In genomic region chr6:166957805-166958076, GRCh38 we compare ENCODE assay signal across 9 cellular contexts. TPM values are rescaled to one million over a fixed set of nuclear protein-coding genes. Genes with fewer than 3 reads are reported as not detected.
DNase-seq lines count a peak whose midpoint lies in the region; ATAC-seq and TF ChIP-seq lines count a peak whose summit lies in the region.
"Had no signal": no experiment of that assay in that cellular context is flagged by ENCODE, and none has a peak within 500 bp of the region (broad histone marks: within the 10 kb centered on the region; RNA-seq: fewer than 3 reads in every experiment).

No MANE protein-coding gene starts in this region.

- H3K9me3 ChIP-seq in CD4-positive, CD25-positive, alpha-beta regulatory T cell (ENCODE audit: control insufficient read depth in 2 of 2, low read length in 2 of 2): no peaks in the 10 kb centered on the region
- no peaks in the 10 kb centered on the region for H3K9me3 ChIP-seq in breast epithelium
- H3K9me3 ChIP-seq: tibial artery had no signal

- H3K4me3 Mint-ChIP-seq in CD4-positive, CD25-positive, alpha-beta regulatory T cell: peak overlapping the region; percentile 84 to 98 (median 93)
- H3K4me3 Mint-ChIP-seq in naive thymus-derived CD8-positive, alpha-beta T cell: peak overlapping the region; percentile 84 to 98 (median 95)

- POLR2A ChIA-PET in naive thymus-derived CD8-positive, alpha-beta T cell (lab: Charles Lee): interaction anchor here (1.0 to 5.5 kb wide), 5 partner anchors 9 to 42 kb away, joined by 3 to 66 read pairs (median 23); partner anchors contain the start of gene CEP43

- no peaks in the 10 kb centered on the region for H3K27me3 ChIP-seq in CD4-positive, CD25-positive, alpha-beta regulatory T cell (ENCODE audit: control insufficient read depth, insufficient read depth, low read length)
- H3K27me3 ChIP-seq in HL-60 (ENCODE audit: insufficient read depth, poor library complexity, severe bottlenecking) (no peaks in the 10 kb centered on the region), breast epithelium (no peaks in the 10 kb centered on the region)
- H3K27me3 ChIP-seq: tibial artery had no signal

- H3K27ac ChIP-seq in CD4-positive, CD25-positive, alpha-beta regulatory T cell (ENCODE audit: insufficient read depth, low read length, poor library complexity, severe bottlenecking): peak overlapping the region; percentile 95
- H3K27ac ChIP-seq in HL-60 (replicated peaks) (peak overlapping the region; percentile 93), breast epithelium (peak overlapping the region; percentile 88 to 90)

- peaks cover 65% of the 10 kb centered on the region for H3K4me1 ChIP-seq in CD4-positive, CD25-positive, alpha-beta regulatory T cell (ENCODE audit: control insufficient read depth, insufficient read depth, low read length, poor library complexity, severe bottlenecking)
- H3K4me1 ChIP-seq in breast epithelium: peaks cover 0 to 6% of the 10 kb centered on the region in 2 donors

- H3K36me3 Mint-ChIP-seq in CD4-positive, CD25-positive, alpha-beta regulatory T cell: peaks cover 3% of the 10 kb centered on the region
- peaks cover 0 to 7% (median 5%) of the 10 kb centered on the region in 3 donors for H3K36me3 Mint-ChIP-seq in naive thymus-derived CD8-positive, alpha-beta T cell

- intact Hi-C loops in breast epithelium (cut with DNase I; ENCODE audit: low total_unique reads) (no loop called here), left colon (cut with DNase I, micrococcal nuclease) (no loop called here)

- no peak for ATAC-seq in CD4-positive, CD25-positive, alpha-beta regulatory T cell (ENCODE audit: low read depth in 2 of 2)
- ATAC-seq in naive thymus-derived CD8-positive, alpha-beta T cell: no peak
- ATAC-seq in left colon: no peak
- no peak for ATAC-seq in HG02840 (IDR thresholded peaks at IDR 0.05; ENCODE audit: low FRiP score, unreplicated experiment)
- no peak for ATAC-seq in HG03196 (IDR thresholded peaks at IDR 0.05; ENCODE audit: unreplicated experiment)

- H3K4me1 Mint-ChIP-seq in CD4-positive, CD25-positive, alpha-beta regulatory T cell: peaks cover 33 to 65% (median 49%) of the 10 kb centered on the region in 4 donors
- H3K4me1 Mint-ChIP-seq in naive thymus-derived CD8-positive, alpha-beta T cell: peaks cover 42 to 64% (median 62%) of the 10 kb centered on the region in 4 donors

- peak overlapping the region; percentile 62 for H3K4me3 ChIP-seq in CD4-positive, CD25-positive, alpha-beta regulatory T cell (ENCODE audit: low read depth, low read length)
- H3K4me3 ChIP-seq in HL-60 (replicated peaks; ENCODE audit: insufficient read depth, low read length): peak overlapping the region; percentile 72; the same call in 1 of the 2 replicates
- peak overlapping the region in 1 of 3 donors; percentile 92 for H3K4me3 ChIP-seq in breast epithelium

- H3K9me3 Mint-ChIP-seq in CD4-positive, CD25-positive, alpha-beta regulatory T cell: peaks cover 0 to 5% (median 2%) of the 10 kb centered on the region in 7 donors
- peaks cover 0 to 5% (median 0%) of the 10 kb centered on the region in 9 donors for H3K9me3 Mint-ChIP-seq in naive thymus-derived CD8-positive, alpha-beta T cell

- H3K36me3 ChIP-seq in CD4-positive, CD25-positive, alpha-beta regulatory T cell (ENCODE audit: control insufficient read depth, insufficient read depth, low read length): no peaks in the 10 kb centered on the region
- H3K36me3 ChIP-seq in breast epithelium: no peaks in the 10 kb centered on the region
- H3K36me3 ChIP-seq: tibial artery had no signal

- no peaks in the 10 kb centered on the region for H3K27me3 Mint-ChIP-seq in CD4-positive, CD25-positive, alpha-beta regulatory T cell
- H3K27me3 Mint-ChIP-seq in naive thymus-derived CD8-positive, alpha-beta T cell: no peaks in the 10 kb centered on the region

- DNase-seq in CD4-positive, CD25-positive, alpha-beta regulatory T cell: no peak
- DNase-seq in HL-60 (ENCODE audit: low read depth in 1 of 2, low spot score in 1 of 2): no peak
- no peak for DNase-seq in breast epithelium (ENCODE audit: low spot score in 2 of 2)
- DNase-seq in naive thymus-derived CD8-positive, alpha-beta T cell: no peak
- no peak for DNase-seq in NCI-H2029 (lab: John Stamatoyannopoulos, UW)
- DNase-seq in left colon: no peak

- H3K27ac Mint-ChIP-seq in CD4-positive, CD25-positive, alpha-beta regulatory T cell: peak overlapping the region; percentile 97 to 99 (median 98)
- peak overlapping the region; percentile 93 to 99 (median 98) for H3K27ac Mint-ChIP-seq in naive thymus-derived CD8-positive, alpha-beta T cell

- no peak for TF ChIP-seq POLR2A in breast epithelium (IDR thresholded peaks at IDR 0.05)

- no peak for TF ChIP-seq CTCF in HL-60 (IDR thresholded peaks at IDR 0.05; ENCODE audit: insufficient read depth, low read length)
- no peak for TF ChIP-seq CTCF in breast epithelium (IDR thresholded peaks at IDR 0.05)

RNA-seq across cellular contexts. Expression of gene RNASET2, which starts 1.4 kb away (rescaled TPM):
- total RNA-seq in CD4-positive, CD25-positive, alpha-beta regulatory T cell: 213 TPM
- 100 to 1,000 TPM; 361 to 410 (median 381) TPM for polyA plus RNA-seq in CD4-positive, CD25-positive, alpha-beta regulatory T cell
- total RNA-seq in breast epithelium: 10 to 100 TPM; 35.1 to 82.9 (median 80.6) TPM
- 10 to 100 TPM; 72.7 to 75.2 TPM for total RNA-seq in naive thymus-derived CD8-positive, alpha-beta T cell
- 100 to 1,000 TPM; 141 to 283 (median 248) TPM for polyA plus RNA-seq in naive thymus-derived CD8-positive, alpha-beta T cell
- total RNA-seq in left colon: 100 to 1,000 TPM; 130 to 151 TPM

RNA-seq across cellular contexts. Expression of gene CEP43, which starts 41.5 kb away (rescaled TPM):
- 32.5 TPM for total RNA-seq in CD4-positive, CD25-positive, alpha-beta regulatory T cell
- polyA plus RNA-seq in CD4-positive, CD25-positive, alpha-beta regulatory T cell: 1 to 10 TPM; 5.6 to 9.8 (median 7.4) TPM
- total RNA-seq in breast epithelium (10 to 100 TPM; 11.2 to 32.6 (median 22.6) TPM), left colon (10 to 100 TPM; 17.4 to 22.5 TPM)
- 10 to 100 TPM; 14.9 to 15.3 TPM for total RNA-seq in naive thymus-derived CD8-positive, alpha-beta T cell
- 1 to 10 TPM; 2.5 to 4.5 (median 4.3) TPM for polyA plus RNA-seq in naive thymus-derived CD8-positive, alpha-beta T cell
